30 cellular contexts compared by ENCODE assay signal in the genomic region with DNA sequence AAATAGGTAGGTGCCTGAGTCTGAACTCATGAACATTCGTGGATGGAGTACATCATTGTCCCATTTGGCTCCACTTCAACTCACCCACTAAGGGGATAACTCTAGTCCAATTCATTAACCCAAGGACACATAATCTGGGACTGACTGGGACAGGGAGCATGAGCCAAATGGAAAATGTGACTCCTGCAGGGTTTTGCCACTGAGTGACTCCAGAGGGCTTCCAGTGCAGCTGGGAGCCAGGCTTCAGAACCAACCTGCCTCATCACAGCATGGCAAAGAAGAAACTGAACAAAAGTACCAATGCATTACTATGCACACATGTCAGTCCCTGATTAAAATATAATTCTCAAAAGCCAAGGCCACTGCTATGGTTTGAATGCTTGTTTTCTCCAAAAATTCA.
"Had no signal": no experiment of that assay in that cellular context is flagged by ENCODE, and none has a peak within 500 bp of the region (broad histone marks: within the 10 kb centered on the region; RNA-seq: fewer than 3 reads in every experiment).

No MANE protein-coding gene starts in this region.

- H3K27ac ChIP-seq: brain microvascular endothelial cell, coronary artery, epithelial cell of prostate, foreskin keratinocyte, gastroesophageal sphincter, heart right ventricle, WERI-Rb-1 had no signal

- H3K27me3 ChIP-seq: brain microvascular endothelial cell, foreskin keratinocyte, gastroesophageal sphincter, heart right ventricle had no signal

- H3K4me3 ChIP-seq: coronary artery, gastroesophageal sphincter, heart right ventricle had no signal

- H3K9me3 Mint-ChIP-seq: activated B cell treated with CpG ODN at 0.5 μM for 24 hours; activated CD8-positive, alpha-beta T cell treated with anti-CD3 and anti-CD28 coated beads for 36 hours; activated T-cell treated with anti-CD3 and anti-CD28 coated beads, Interleukin-2, amount 50 U/mL, for 4 hours; activated T-helper 17 cell treated with anti-CD3 and anti-CD28 coated beads, Interleukin-2, amount 50 U/mL, for 72 hours; central memory CD8-positive, alpha-beta T cell; effector memory CD8-positive, alpha-beta T cell; T-helper 2 cell treated with Interferon-gamma antibody and Interleukin-4, amounts not matched to agents 5 μg/mL and 100 μg/mL, for 36 hours had no signal

- H3K36me3 Mint-ChIP-seq: activated naive CD8-positive, alpha-beta T cell had no signal

- H3K27me3 Mint-ChIP-seq: activated B cell treated with CpG ODN at 0.5 μM for 24 hours; activated CD8-positive, alpha-beta T cell treated with anti-CD3 and anti-CD28 coated beads for 36 hours; activated T-helper 17 cell treated with anti-CD3 and anti-CD28 coated beads, Interleukin-2, amount 50 U/mL, for 72 hours; central memory CD8-positive, alpha-beta T cell; effector memory CD8-positive, alpha-beta T cell; T-helper 17 cell had no signal

- H3K4me1 ChIP-seq: foreskin keratinocyte, gastroesophageal sphincter, heart right ventricle had no signal

- H3K4me1 Mint-ChIP-seq: activated B cell treated with CpG ODN at 0.5 μM for 24 hours; activated T-helper 17 cell treated with anti-CD3 and anti-CD28 coated beads, Interleukin-2, amount 50 U/mL, for 72 hours; central memory CD8-positive, alpha-beta T cell; T-helper 17 cell had no signal

- H3K36me3 ChIP-seq: brain microvascular endothelial cell, gastroesophageal sphincter, heart right ventricle, WERI-Rb-1 had no signal

- H3K27ac Mint-ChIP-seq: activated B cell treated with CpG ODN at 0.5 μM for 24 hours; activated CD8-positive, alpha-beta T cell treated with anti-CD3 and anti-CD28 coated beads for 36 hours; activated naive CD8-positive, alpha-beta T cell; activated T-helper 17 cell treated with anti-CD3 and anti-CD28 coated beads, Interleukin-2, amount 50 U/mL, for 72 hours; effector memory CD8-positive, alpha-beta T cell; T-helper 17 cell; T-helper 2 cell treated with Interferon-gamma antibody and Interleukin-4, amounts not matched to agents 5 μg/mL and 100 μg/mL, for 36 hours had no signal

- DNase-seq: activated B cell treated with CpG ODN at 0.5 μM for 24 hours; activated CD4-positive, alpha-beta T cell treated with anti-CD3 and anti-CD28 coated beads for 48 hours; activated CD4-positive, alpha-beta T cell treated with anti-CD3 and anti-CD28 coated beads, Interleukin-2, amount 50 U/mL, for 1 hour; activated CD4-positive, alpha-beta T cell treated with anti-CD3 and anti-CD28 coated beads, Interleukin-2, amount 50 U/mL, for 48 hours; activated CD8-positive, alpha-beta memory T cell treated with anti-CD3 and anti-CD28 coated beads for 24 hours; activated CD8-positive, alpha-beta T cell treated with anti-CD3 and anti-CD28 coated beads for 36 hours; activated effector memory CD4-positive, alpha-beta T cell treated with Interleukin-2 at 50 U/mL for 16 hours; activated gamma-delta T cell treated with Interleukin-2 at 50 U/mL for 16 hours; activated naive CD4-positive, alpha-beta T cell treated with anti-CD3 and anti-CD28 coated beads, Interleukin-2, amount 50 U/mL, for 16 hours; activated naive CD4-positive, alpha-beta T cell treated with Interleukin-2 at 50 U/mL for 16 hours; activated T-cell treated with anti-CD3 and anti-CD28 coated beads, Interleukin-2, amount 50 U/mL, for 4 hours; amniotic stem cell; anterior cingulate cortex; brain microvascular endothelial cell; dermis blood vessel endothelial cell; effector CD4-positive, alpha-beta T cell; effector memory CD8-positive, alpha-beta T cell; foreskin keratinocyte; heart right ventricle; T-helper 1 cell; T-helper 17 cell; T1000; WERI-Rb-1 had no signal

- H3K9me3 ChIP-seq: gastroesophageal sphincter, heart right ventricle had no signal

- H3K4me3 Mint-ChIP-seq: activated B cell treated with CpG ODN at 0.5 μM for 24 hours; activated CD8-positive, alpha-beta T cell treated with anti-CD3 and anti-CD28 coated beads for 36 hours; activated naive CD8-positive, alpha-beta T cell; activated T-cell treated with anti-CD3 and anti-CD28 coated beads, Interleukin-2, amount 50 U/mL, for 4 hours; activated T-helper 17 cell treated with anti-CD3 and anti-CD28 coated beads, Interleukin-2, amount 50 U/mL, for 72 hours; central memory CD8-positive, alpha-beta T cell; effector memory CD8-positive, alpha-beta T cell; T-helper 17 cell; T-helper 2 cell treated with Interferon-gamma antibody and Interleukin-4, amounts not matched to agents 5 μg/mL and 100 μg/mL, for 36 hours had no signal
